In genomic region chr3:52536369-52537164, GRCh38 we compare ENCODE assay signal across 1 cellular context.
TF ChIP-seq lines count a peak whose summit lies in the region.

Gene UQCC5 (plus strand): TSS chr3:52536605. CDS start chr3:52536756, 151 bp downstream.

TF ChIP-seq in HepG2, 621 proteins besides CTCF, POLR2A, EP300 and RAD21 (continued from another document and continues in another):
- peak; percentile 75 for TF ChIP-seq USF2 (IDR thresholded peaks at IDR 0.05; ENCODE audit: low read depth, low read length)
- peak; percentile 91 for TF ChIP-seq USF2 (CRISPR knock-in tag; IDR thresholded peaks at IDR 0.05; ENCODE audit: borderline replicate concordance)
- 0 out of 2 replicates have a peak, but pooled peaks have one; percentile 8 for TF ChIP-seq TBX3 (IDR thresholded peaks at IDR 0.05; ENCODE audit: borderline replicate concordance)
- peak; percentile 87 for TF ChIP-seq MED13 (CRISPR knock-in tag; IDR thresholded peaks at IDR 0.05)
- peak; percentile 62 for TF ChIP-seq ARID5B (CRISPR knock-in tag; IDR thresholded peaks at IDR 0.05)
- TF ChIP-seq KDM3A (CRISPR knock-in tag; IDR thresholded peaks at IDR 0.05; ENCODE audit: low read depth) = 0 out of 2 replicates have a peak, but pooled peaks have one; percentile 55
- TF ChIP-seq HOXD1 (CRISPR knock-in tag; IDR thresholded peaks at IDR 0.05) = peak; percentile 46; the same call in 1 of the 2 replicates
- peak; percentile 34; the same call in 1 of the 2 replicates for TF ChIP-seq RARA (CRISPR knock-in tag; IDR thresholded peaks at IDR 0.05)
- peak; percentile 50; the same call in 1 of the 2 replicates for TF ChIP-seq ZNF335 (CRISPR knock-in tag; IDR thresholded peaks at IDR 0.05)
- TF ChIP-seq RBM39 (IDR thresholded peaks at IDR 0.05; ENCODE audit: low read depth, low read length, poor library complexity, severe bottlenecking) = no peak
- peak; percentile 99 for TF ChIP-seq KDM2A (CRISPR knock-in tag; IDR thresholded peaks at IDR 0.05; ENCODE audit: borderline replicate concordance, low read depth)
- no peak for TF ChIP-seq HCFC1 (IDR thresholded peaks at IDR 0.05; ENCODE audit: low read depth, low read length)
- no peak; the same call in 1 of the 2 replicates for TF ChIP-seq ZHX2 (IDR thresholded peaks at IDR 0.05; ENCODE audit: low read depth)
- TF ChIP-seq ZHX2 (CRISPR knock-in tag; IDR thresholded peaks at IDR 0.05; ENCODE audit: borderline replicate concordance) = peak; percentile 94
- no peak for TF ChIP-seq HDAC6 (IDR thresholded peaks at IDR 0.05; ENCODE audit: low read depth, low read length)
- TF ChIP-seq ZNF710 (CRISPR knock-in tag; IDR thresholded peaks at IDR 0.05; ENCODE audit: borderline replicate concordance) = no peak; the same call in 1 of the 2 replicates
- TF ChIP-seq RERE (CRISPR knock-in tag; IDR thresholded peaks at IDR 0.05; ENCODE audit: low read depth) = no peak
- TF ChIP-seq SOX5 (CRISPR knock-in tag; IDR thresholded peaks at IDR 0.05; ENCODE audit: borderline replicate concordance) = no peak
- no peak for TF ChIP-seq PLSCR1 (CRISPR knock-in tag; IDR thresholded peaks at IDR 0.05; ENCODE audit: borderline replicate concordance)
- peak in 1 of 2 experiments; percentile 33; a peak in 1 of 4 replicates for TF ChIP-seq REST (IDR thresholded peaks at IDR 0.05; ENCODE audit: borderline replicate concordance in 1 of 2, low read depth in 1 of 2, low read length in 2 of 2)
- no peak; the same call in 1 of the 2 replicates for TF ChIP-seq DNMT3B (CRISPR knock-in tag; conservative IDR thresholded peaks at IDR 0.05)
- TF ChIP-seq ZNF652 (CRISPR knock-in tag; IDR thresholded peaks at IDR 0.05; ENCODE audit: borderline replicate concordance, low read depth) = no peak
- TF ChIP-seq ADNP (CRISPR knock-in tag; IDR thresholded peaks at IDR 0.05) = 0 out of 2 replicates have a peak, but pooled peaks have one; percentile 14
- 0 out of 2 replicates have a peak, but pooled peaks have one; percentile 73 for TF ChIP-seq ZNF441 (CRISPR knock-in tag; IDR thresholded peaks at IDR 0.05; ENCODE audit: borderline replicate concordance)
- TF ChIP-seq AKAP8 (CRISPR knock-in tag; IDR thresholded peaks at IDR 0.05) = peak; percentile 99
- TF ChIP-seq ZNF546 (CRISPR knock-in tag; conservative IDR thresholded peaks at IDR 0.05) = peak; percentile 89
- TF ChIP-seq ELF1 (CRISPR knock-in tag; IDR thresholded peaks at IDR 0.05) = peak; percentile 91
- no peak for TF ChIP-seq ZNF577 (CRISPR knock-in tag; IDR thresholded peaks at IDR 0.05; ENCODE audit: borderline replicate concordance, low read depth)
- TF ChIP-seq SIX1 (CRISPR knock-in tag; IDR thresholded peaks at IDR 0.05; ENCODE audit: borderline replicate concordance) = no peak; the same call in 1 of the 2 replicates
- peak; percentile 90 for TF ChIP-seq ZNF160 (CRISPR knock-in tag; IDR thresholded peaks at IDR 0.05)
- TF ChIP-seq ZNF33B (CRISPR knock-in tag; IDR thresholded peaks at IDR 0.05) = peak; percentile 87
